Comparison of ENCODE assay signal across 34 cellular contexts in the genomic region with DNA sequence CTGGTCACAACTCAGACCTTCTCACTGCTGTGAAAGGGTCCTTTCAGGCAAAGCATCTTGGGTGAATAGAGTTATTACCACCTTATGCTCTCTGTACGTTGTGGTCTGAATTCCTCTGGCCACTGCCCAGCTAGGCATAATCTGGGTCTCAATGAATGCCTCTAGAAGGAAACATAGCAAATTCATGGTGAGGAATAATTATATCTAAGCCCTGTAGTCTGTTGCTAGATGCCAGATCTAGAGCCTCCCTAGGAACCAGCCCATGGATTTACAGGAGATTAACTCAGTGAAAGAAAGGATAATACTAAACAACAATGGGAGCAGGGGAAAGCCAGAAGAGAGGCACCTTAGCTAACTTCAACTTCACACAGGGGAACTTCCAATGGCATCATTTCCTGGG. TPM values are rescaled to one million over a fixed set of nuclear protein-coding genes. Genes with fewer than 3 reads are reported as not detected.
DNase-seq lines count a peak whose midpoint lies in the region; FAIRE-seq and TF ChIP-seq lines count a peak whose summit lies in the region.
"Had no signal": no experiment of that assay in that cellular context is flagged by ENCODE, and none has a peak within 500 bp of the region (broad histone marks: within the 10 kb centered on the region; RNA-seq: fewer than 3 reads in every experiment).

No MANE protein-coding gene starts in this region.

- peaks cover 12% of the 10 kb centered on the region for H3K27me3 Mint-ChIP-seq in MCF 10A (ENCODE audit: insufficient read depth, unreplicated experiment)

- TF ChIP-seq CTCF in mammary epithelial cell (conservative IDR thresholded peaks at IDR 0.05 in 1 of 2, IDR thresholded peaks at IDR 0.05 in 1 of 2; ENCODE audit: extremely low read depth in 1 of 2, insufficient read depth in 1 of 2, low read depth in 1 of 2, low read length in 2 of 2) (no peak), MCF 10A (IDR thresholded peaks at IDR 0.05; ENCODE audit: unreplicated experiment) (no peak), WERI-Rb-1 (IDR thresholded peaks at IDR 0.05; ENCODE audit: low read depth, low read length) (no peak)

- no peak overlapping the region for H3K9ac ChIP-seq in mammary epithelial cell (ENCODE audit: insufficient read depth, low read length)
- H3K9ac ChIP-seq: parathyroid adenoma had no signal

- no peak for FAIRE-seq in urothelium cell line (lab: Jason Lieb, UNC)
- FAIRE-seq: GM19239, HTR-8/SVneo had no signal

- no peaks in the 10 kb centered on the region for H3K27me3 ChIP-seq in mammary epithelial cell (ENCODE audit: insufficient read depth, low read length)
- no peaks in the 10 kb centered on the region for H3K27me3 ChIP-seq in WERI-Rb-1 (ENCODE audit: insufficient read depth, low read depth, severe bottlenecking)
- H3K27me3 ChIP-seq: hepatocyte, Peyer's patch, uterus had no signal

- in situ Hi-C loops in mammary epithelial cell (cut with MboI; ENCODE audit: low sequenced_read_pairs in 2 of 2) = loop anchor here in 1 of 2 donors (25.0 kb wide), 1 partner anchor 402 kb away; no protein-coding TSS in a partner anchor

- H3K27ac ChIP-seq in mammary epithelial cell (ENCODE audit: insufficient read depth, low read depth, low read length) (no peak overlapping the region), WERI-Rb-1 (no peak overlapping the region)
- H3K27ac ChIP-seq: gastroesophageal sphincter, hepatocyte, parathyroid adenoma, Peyer's patch, spleen, uterus had no signal

- H3K4me1 Mint-ChIP-seq in MCF 10A (ENCODE audit: insufficient read depth, unreplicated experiment) = peaks cover 7% of the 10 kb centered on the region

- H3K36me3 ChIP-seq in mammary epithelial cell (ENCODE audit: insufficient read depth, low read length) (no peaks in the 10 kb centered on the region), WERI-Rb-1 (no peaks in the 10 kb centered on the region)
- H3K36me3 ChIP-seq: gastroesophageal sphincter, MG63, Peyer's patch, spleen, uterus had no signal

- H3K4me3 ChIP-seq in mammary epithelial cell (replicated peaks in 1 of 3; ENCODE audit: insufficient read depth in 1 of 3, low read depth in 2 of 3, low read length in 3 of 3) (no peak overlapping the region), WERI-Rb-1 (ENCODE audit: low read depth, low read length) (no peak overlapping the region)
- H3K4me3 ChIP-seq: gastroesophageal sphincter, hepatocyte, lung, MG63, Peyer's patch, spleen, uterus had no signal

- no peaks in the 10 kb centered on the region for H3K36me3 Mint-ChIP-seq in MCF 10A (ENCODE audit: insufficient read depth, unreplicated experiment)
- H3K36me3 Mint-ChIP-seq: CD14-positive monocyte had no signal

- dilution Hi-C loops in mammary epithelial cell (cut with HindIII; ENCODE audit: low sequenced_read_pairs) = no loop called here

- CTCF ChIA-PET in mammary epithelial cell (lab: Charles Lee; ENCODE audit: low non-redundant PET) (no interaction called here), MCF 10A (lab: Yijun Ruan, JAX) (interaction anchor here (1.5 kb wide), 1 partner anchor 351 kb away, joined by 4 read pairs; no protein-coding TSS in a partner anchor)

- BruUV-seq in mammary epithelial cell (replicated peaks; lab: Mats Ljungman, UMichigan) = no TSS peak
- no TSS peak for BruUV-seq in MCF 10A (replicated peaks; lab: Mats Ljungman, UMichigan)

- intact Hi-C loops in mammary epithelial cell (cut with micrococcal nuclease) (no loop called here), MCF 10A (cut with micrococcal nuclease) (no loop called here)

- H3K4me3 Mint-ChIP-seq in MCF 10A (ENCODE audit: unreplicated experiment) = no peak overlapping the region
- H3K4me3 Mint-ChIP-seq: activated T-cell treated with anti-CD3 and anti-CD28 coated beads, Interleukin-2, amount 50 U/mL, for 72 hours; CD14-positive monocyte; stimulated activated naive CD8-positive, alpha-beta T cell treated with anti-CD3 and anti-CD28 coated beads, Interleukin-15, amount 100 ng/mL, for 72 hours had no signal

- H2AFZ ChIP-seq in mammary epithelial cell (ENCODE audit: low read depth, low read length) = peak overlapping the region; percentile 29
- H2AFZ ChIP-seq: hepatocyte, parathyroid adenoma had no signal

- H4K20me1 ChIP-seq in mammary epithelial cell (ENCODE audit: insufficient read depth, low read length) = no peaks in the 10 kb centered on the region

- H3K79me2 ChIP-seq in mammary epithelial cell (ENCODE audit: insufficient read depth, low read length) = no peaks in the 10 kb centered on the region
- H3K79me2 ChIP-seq: parathyroid adenoma had no signal

- no peaks in the 10 kb centered on the region for H3K9me3 ChIP-seq in mammary epithelial cell (replicated peaks; ENCODE audit: insufficient read depth, low read length)
- no peaks in the 10 kb centered on the region for H3K9me3 ChIP-seq in WERI-Rb-1 (ENCODE audit: severe bottlenecking)
- H3K9me3 ChIP-seq: Caco-2, gastroesophageal sphincter, MG63, Peyer's patch, spleen, uterus had no signal

- DNase-seq in mammary epithelial cell (no peak), MCF 10A (ENCODE audit: unreplicated experiment) (no peak), WERI-Rb-1 (peak; percentile 10), kidney tubule cell (ENCODE audit: low spot score) (peak; percentile 40), urothelium cell line (ENCODE audit: low spot score) (peak; percentile 6), mesenteric fat pad (ENCODE audit: low spot score) (no peak), NCI-H146 treated with DMSO at 0.1 percent for 48 hours (lab: John Stamatoyannopoulos, UW; ENCODE audit: unreplicated experiment) (no peak), medulla oblongata (ENCODE audit: extremely low spot score) (no peak)
- DNase-seq: 8988T; activated CD4-positive, alpha-beta T cell treated with anti-CD3 and anti-CD28 coated beads, Interleukin-2, amount 50 U/mL, for 4 hours; activated naive CD4-positive, alpha-beta T cell; activated T-cell treated with anti-CD3 and anti-CD28 coated beads, Interleukin-2, amount 50 U/mL, for 72 hours; Caco-2; DND-41; GOT3; KBM-7; left cardiac atrium; MG63; NCI-H2029; NCI-H524 treated with DMSO at 0.1 percent for 48 hours; Peyer's patch; right cardiac atrium; spleen; stimulated activated CD4-positive, alpha-beta T cell treated with anti-CD3 and anti-CD28 coated beads, Interleukin-2, amount 100 ng/mL, for 24 hours; stimulated activated naive CD8-positive, alpha-beta T cell treated with anti-CD3 and anti-CD28 coated beads, Interleukin-15, amount 100 ng/mL, for 72 hours; T-helper 1 cell; uterus had no signal

- POLR2A ChIA-PET in MCF 10A (lab: Yijun Ruan, JAX) = no interaction called here

- 0% methylated on average over 1 of the region's 1 CpG for WGBS in mammary epithelial cell (ENCODE audit: low coverage, missing lambda C conversion rate)

- H3K9me3 Mint-ChIP-seq in MCF 10A (ENCODE audit: unreplicated experiment) = no peaks in the 10 kb centered on the region
- H3K9me3 Mint-ChIP-seq: activated T-cell treated with anti-CD3 and anti-CD28 coated beads, Interleukin-2, amount 50 U/mL, for 72 hours had no signal

- H3K4me2 ChIP-seq in mammary epithelial cell (ENCODE audit: insufficient read depth, low read depth, low read length) = no peak overlapping the region
- H3K4me2 ChIP-seq: hepatocyte had no signal

- H3K4me1 ChIP-seq in mammary epithelial cell (ENCODE audit: insufficient read depth, low read length) = peaks cover 14% of the 10 kb centered on the region
- H3K4me1 ChIP-seq: Caco-2, parathyroid adenoma, uterus had no signal

- H3K27ac Mint-ChIP-seq in MCF 10A (ENCODE audit: low read depth, unreplicated experiment) = no peak overlapping the region
- H3K27ac Mint-ChIP-seq: activated T-cell treated with anti-CD3 and anti-CD28 coated beads, Interleukin-2, amount 50 U/mL, for 72 hours; CD14-positive monocyte; stimulated activated naive CD8-positive, alpha-beta T cell treated with anti-CD3 and anti-CD28 coated beads, Interleukin-15, amount 100 ng/mL, for 72 hours had no signal

RNA-seq across cellular contexts. Expression of a gene that starts 2.4 kb away (rescaled TPM):
- 10 to 100 TPM in 1 of 2 donors, under 1 TPM in 1; 0.14 to 16.0 TPM for total RNA-seq in mammary epithelial cell
- not detected for polyA plus RNA-seq in mammary epithelial cell
- polyA minus RNA-seq in mammary epithelial cell = not detected
- not detected in 2 replicates for total RNA-seq in MCF 10A (2022)
- total RNA-seq in mesenteric fat pad = 0.22 TPM
- total RNA-seq: activated T-cell treated with anti-CD3 and anti-CD28 coated beads, Interleukin-2, amount 50 U/mL, for 72 hours; Caco-2; right cardiac atrium had no signal
- polyA plus RNA-seq: CD14-positive monocyte had no signal

Comparison
In these comparisons a context has a peak if more than half of its experiments do, and no peak if none do; other contexts are left out.
1. DNase-seq: peak in WERI-Rb-1 (single experiment), kidney tubule cell (single experiment) and urothelium cell line (single experiment); none in mammary epithelial cell (single experiment), MCF 10A (single experiment), mesenteric fat pad (single experiment), NCI-H146 treated with DMSO at 0.1 percent for 48 hours (single experiment) and medulla oblongata (single experiment).